Comparison of ENCODE assay signal across 8 cellular contexts in genomic region chr7:30284298-30285066, GRCh38. TPM values are rescaled to one million over a fixed set of nuclear protein-coding genes. Genes with fewer than 3 reads are reported as not detected.
DNase-seq lines count a peak whose midpoint lies in the region; ATAC-seq and TF ChIP-seq lines count a peak whose summit lies in the region.

Gene ZNRF2 (plus strand): TSS chr7:30284597. CDS start chr7:30285358, 761 bp downstream.

- no peaks in the 10 kb centered on the region for H3K9me3 ChIP-seq in mucosa of rectum (ENCODE audit: control insufficient read depth in 2 of 2, low read length in 2 of 2)

- H3K27me3 ChIP-seq in mucosa of rectum (ENCODE audit: control insufficient read depth in 2 of 2, insufficient read depth in 2 of 2, low read length in 2 of 2) = no peaks in the 10 kb centered on the region

- H3K4me1 ChIP-seq in mucosa of rectum (ENCODE audit: control insufficient read depth in 2 of 2, insufficient read depth in 2 of 2, low read length in 2 of 2) = peaks cover 14 to 25% of the 10 kb centered on the region in 2 donors

- peak within 1 kb of the TSS; percentile 77 to 90 for H3K9ac ChIP-seq in mucosa of rectum (ENCODE audit: low read depth in 1 of 2, low read length in 2 of 2)

- H3K27ac ChIP-seq in mucosa of rectum (ENCODE audit: low read depth in 2 of 2, low read length in 2 of 2) = peak within 1 kb of the TSS; percentile 94 to 97

- H3K27me3 Mint-ChIP-seq in IgD-negative memory B cell = no peaks in the 10 kb centered on the region

- peaks cover 2 to 7% (median 6%) of the 10 kb centered on the region in 3 donors for H3K9me3 Mint-ChIP-seq in IgD-negative memory B cell

- H3K36me3 ChIP-seq in mucosa of rectum (ENCODE audit: control insufficient read depth in 2 of 2, insufficient read depth in 2 of 2, low read length in 2 of 2) = no peaks in the 10 kb centered on the region

- peak; percentile 88 for ATAC-seq in GM21529 (IDR thresholded peaks at IDR 0.05; ENCODE audit: unreplicated experiment)

- H3K4me3 ChIP-seq in epithelial cell of proximal tubule (ENCODE audit: low read depth, low read length) (peak within 1 kb of the TSS; percentile 80), mucosa of rectum (ENCODE audit: low read length in 2 of 2) (peak within 1 kb of the TSS; percentile 70 to 88)

- peak within 1 kb of the TSS; percentile 78 to 94 (median 90) for H3K4me3 Mint-ChIP-seq in IgD-negative memory B cell

- DNase-seq in DMS153 (lab: John Stamatoyannopoulos, UW) = peak; percentile 100
- peak; percentile 97 for DNase-seq in OCI-M1 (lab: John Stamatoyannopoulos, UW)
- peak; percentile 99 for DNase-seq in activated T-cell treated with anti-CD3 and anti-CD28 coated beads for 48 hours (ENCODE audit: low read depth)
- DNase-seq in epithelial cell of proximal tubule (ENCODE audit: low read depth) = peak; percentile 82
- peak; percentile 99 for DNase-seq in stimulated activated CD8-positive, alpha-beta memory T cell treated with anti-CD3 and anti-CD28 coated beads, Interleukin-4, amount 100 ng/mL, for 48 hours

- TF ChIP-seq CTCF in epithelial cell of proximal tubule (conservative IDR thresholded peaks at IDR 0.05; ENCODE audit: low read depth, low read length) = peak; percentile 31

- H3K4me1 Mint-ChIP-seq in IgD-negative memory B cell = peaks cover 29 to 42% (median 33%) of the 10 kb centered on the region in 3 donors

- peaks cover 2% of the 10 kb centered on the region for H3K36me3 Mint-ChIP-seq in IgD-negative memory B cell

- peak within 1 kb of the TSS; percentile 89 to 96 (median 90) for H3K27ac Mint-ChIP-seq in IgD-negative memory B cell

RNA-seq across cellular contexts. Expression of gene ZNRF2, which starts in this region (rescaled TPM):
- 1.9 TPM for polyA plus RNA-seq in IgD-negative memory B cell
- 10.4 and 16.5 TPM in 2 replicates for total RNA-seq in epithelial cell of proximal tubule

Comparison
In these comparisons a context has a peak if more than half of its experiments do, and no peak if none do; other contexts are left out.
1. Peak in every context shown above with its lines: DNase-seq, ATAC-seq, H3K4me3 ChIP-seq and H3K27ac ChIP-seq.